Comparison of ENCODE assay signal across 11 cellular contexts in the genomic region with DNA sequence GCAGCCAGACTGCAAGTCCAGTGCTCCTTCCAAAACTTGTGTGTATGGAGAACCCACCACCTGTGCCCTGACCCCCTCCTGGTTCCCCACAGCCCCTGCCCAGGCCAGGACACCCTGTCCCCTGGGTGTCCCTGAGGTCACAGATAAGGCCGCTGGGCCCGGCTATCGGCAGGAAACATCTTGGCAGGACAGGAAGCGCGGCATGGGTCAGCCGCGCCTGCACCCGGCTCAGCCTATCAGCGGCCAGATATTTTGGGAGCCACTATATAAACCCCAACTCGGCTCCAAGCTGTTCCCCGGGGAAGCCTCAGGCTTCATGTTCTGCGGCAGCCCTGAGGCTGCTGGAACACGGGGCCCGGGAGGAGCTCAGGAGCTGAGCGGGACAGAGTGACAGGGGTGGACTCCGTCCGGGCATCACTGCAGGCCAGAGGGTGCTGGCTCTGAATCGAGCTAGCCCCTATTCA.
DNase-seq lines count a peak whose midpoint lies in the region; ATAC-seq and TF ChIP-seq lines count a peak whose summit lies in the region.
"Had no signal": no experiment of that assay in that cellular context is flagged by ENCODE, and none has a peak within 500 bp of the region (broad histone marks: within the 10 kb centered on the region; RNA-seq: fewer than 3 reads in every experiment).

No MANE protein-coding gene starts in this region.

- H3K4me1 ChIP-seq in Loucy (ENCODE audit: insufficient read depth, low read length, poor library complexity, severe bottlenecking) (peaks cover 23% of the 10 kb centered on the region), testis (peaks cover 34% of the 10 kb centered on the region)

- H3K79me2 ChIP-seq in Loucy (ENCODE audit: insufficient read depth, low read length), result no peaks in the 10 kb centered on the region

- H3K9ac ChIP-seq in Loucy (ENCODE audit: low read depth, low read length, poor library complexity, severe bottlenecking), result peak overlapping the region; percentile 38

- H3K27ac ChIP-seq in testis, result peak overlapping the region; percentile 33 to 75

- 55 to 62% methylated on average over 8 to 18 of the region's 18 CpGs for WGBS in lower leg skin, 2 donors
- 53 to 64% methylated on average over 9 to 18 of the region's 18 CpGs for WGBS in testis, 2 donors

- no peaks in the 10 kb centered on the region for H3K36me3 Mint-ChIP-seq in dendritic cell treated with granulocyte-macrophage colony-stimulating factor and Interleukin-4, amounts not matched to agents 40 ng/mL and 50 ng/mL, for 4 days (ENCODE audit: low read depth)
- H3K36me3 Mint-ChIP-seq in Calu3 (ENCODE audit: insufficient read depth, unreplicated experiment), result no peaks in the 10 kb centered on the region

- H3F3A ChIP-seq in Loucy (ENCODE audit: low read depth), result no peaks in the 10 kb centered on the region

- H3K27me3 ChIP-seq in Loucy (ENCODE audit: insufficient read depth, low read length, poor library complexity, severe bottlenecking) (no peaks in the 10 kb centered on the region), testis (no peaks in the 10 kb centered on the region)

- H3K27me3 Mint-ChIP-seq in dendritic cell treated with granulocyte-macrophage colony-stimulating factor and Interleukin-4, amounts not matched to agents 40 ng/mL and 50 ng/mL, for 4 days, result peaks cover 12% of the 10 kb centered on the region
- H3K27me3 Mint-ChIP-seq in Calu3 (ENCODE audit: unreplicated experiment), result no peaks in the 10 kb centered on the region

- TF ChIP-seq CTCF in Loucy (conservative IDR thresholded peaks at IDR 0.05; ENCODE audit: low read length) (no peak), lower leg skin (IDR thresholded peaks at IDR 0.05) (no peak), testis (IDR thresholded peaks at IDR 0.05) (no peak), Calu3 (IDR thresholded peaks at IDR 0.05; ENCODE audit: unreplicated experiment) (no peak)

- peak overlapping the region; percentile 51 for H3K27ac Mint-ChIP-seq in dendritic cell treated with granulocyte-macrophage colony-stimulating factor and Interleukin-4, amounts not matched to agents 40 ng/mL and 50 ng/mL, for 4 days
- H3K27ac Mint-ChIP-seq in Calu3 (ENCODE audit: unreplicated experiment), result no peak overlapping the region

- DNase-seq in lower leg skin (ENCODE audit: low spot score in 2 of 2), result peak; percentile 68 to 93
- DNase-seq in testis, result peak; percentile 54
- DNase-seq in NCI-H1105 (lab: John Stamatoyannopoulos, UW), result no peak
- DNase-seq in Calu3, result no peak
- no peak for DNase-seq in cerebellar nuclear complex (lab: John Stamatoyannopoulos, UW)
- DNase-seq: activated T-cell treated with anti-CD3 and anti-CD28 coated beads for 4 hours, DMS53, NCI-H2227 treated with DMSO at 0.1 percent for 48 hours had no signal

- H3K9me3 Mint-ChIP-seq in dendritic cell treated with granulocyte-macrophage colony-stimulating factor and Interleukin-4, amounts not matched to agents 40 ng/mL and 50 ng/mL, for 4 days, result no peaks in the 10 kb centered on the region
- H3K9me3 Mint-ChIP-seq in Calu3 (ENCODE audit: low read depth, unreplicated experiment), result no peaks in the 10 kb centered on the region

- CTCF ChIA-PET in Calu3 (lab: Charles Lee), result interaction anchor here (0.7 kb wide), 1 partner anchor 217 kb away, joined by 5 read pairs; no protein-coding TSS in a partner anchor

- BruUV-seq in Calu3 (replicated peaks; lab: Mats Ljungman, UMichigan), result no TSS peak

- H3K4me2 ChIP-seq in Loucy (ENCODE audit: low read depth, low read length, poor library complexity, severe bottlenecking), result peak overlapping the region; percentile 70

- no peaks in the 10 kb centered on the region for H4K20me1 ChIP-seq in Loucy (ENCODE audit: insufficient read depth, low read length, poor library complexity, severe bottlenecking)

- intact Hi-C loops in dendritic cell treated with granulocyte-macrophage colony-stimulating factor and Interleukin-4, amounts not matched to agents 40 ng/mL and 50 ng/mL, for 4 days (cut with micrococcal nuclease), result no loop called here
- intact Hi-C loops in lower leg skin (cut with DNase I; ENCODE audit: low total_unique reads), result no loop called here
- intact Hi-C loops in testis (cut with DNase I; ENCODE audit: low total_unique reads), result loop anchor here (10.0 kb wide), 1 partner anchor 66 kb away; the partner anchor contains the start of gene KLF2
- intact Hi-C loops in Calu3 (cut with micrococcal nuclease; ENCODE audit: unreplicated experiment), result no loop called here

- H3K4me3 ChIP-seq in Loucy (ENCODE audit: low read length, poor library complexity, severe bottlenecking) (peak overlapping the region; percentile 58), lower leg skin (ENCODE audit: low read depth, poor library complexity, severe bottlenecking) (no peak overlapping the region), testis (no peak overlapping the region)

- no peaks in the 10 kb centered on the region for H3K9me2 ChIP-seq in Loucy (replicated peaks; ENCODE audit: low read depth, low read length)

- TF ChIP-seq POLR2A in lower leg skin (IDR thresholded peaks at IDR 0.05) (no peak), testis (IDR thresholded peaks at IDR 0.05) (no peak)

- no peak overlapping the region for H3K4me3 Mint-ChIP-seq in dendritic cell treated with granulocyte-macrophage colony-stimulating factor and Interleukin-4, amounts not matched to agents 40 ng/mL and 50 ng/mL, for 4 days
- H3K4me3 Mint-ChIP-seq in Calu3 (ENCODE audit: low read depth, unreplicated experiment), result no peak overlapping the region

- H2AFZ ChIP-seq in Loucy (ENCODE audit: low read length), result no peak overlapping the region

- peaks cover 64% of the 10 kb centered on the region for H3K4me1 Mint-ChIP-seq in dendritic cell treated with granulocyte-macrophage colony-stimulating factor and Interleukin-4, amounts not matched to agents 40 ng/mL and 50 ng/mL, for 4 days (ENCODE audit: low read depth)
- H3K4me1 Mint-ChIP-seq in Calu3 (ENCODE audit: low read depth, unreplicated experiment), result peaks cover 15% of the 10 kb centered on the region

- H3K9me3 ChIP-seq in Loucy (ENCODE audit: insufficient read depth, low read depth, low read length), result no peaks in the 10 kb centered on the region
- no peaks in the 10 kb centered on the region for H3K9me3 ChIP-seq in testis

- ATAC-seq in HG03571 (IDR thresholded peaks at IDR 0.05; ENCODE audit: unreplicated experiment), result no peak

- no peaks in the 10 kb centered on the region for H3K36me3 ChIP-seq in Loucy (ENCODE audit: insufficient read depth, low read length)
- H3K36me3 ChIP-seq in testis (ENCODE audit: low read depth, missing control alignments), result no peaks in the 10 kb centered on the region

Comparison
In these comparisons a context has a peak if more than half of its experiments do, and no peak if none do; other contexts are left out.
1. DNase-seq: peak in lower leg skin (2 of 2) and testis (single experiment); none in NCI-H1105 (single experiment), Calu3 (single experiment) and cerebellar nuclear complex (0 of 2).